ENCODE assay signal across 20 cellular contexts in genomic region chr6:72733045-72733444, GRCh38.
DNase-seq lines count a peak whose midpoint lies in the region; ATAC-seq and TF ChIP-seq lines count a peak whose summit lies in the region.
"Had no signal": no experiment of that assay in that cellular context is flagged by ENCODE, and none has a peak within 500 bp of the region (broad histone marks: within the 10 kb centered on the region; RNA-seq: fewer than 3 reads in every experiment).

No MANE protein-coding gene starts in this region.

- H2BK120ac ChIP-seq in mesenchymal stem cell (ENCODE audit: low read depth, low read length): no peak overlapping the region

- H3K4me2 ChIP-seq in OCI-LY1 (ENCODE audit: low read length): no peak overlapping the region
- no peak overlapping the region for H3K4me2 ChIP-seq in mesenchymal stem cell (ENCODE audit: low read length, poor library complexity, severe bottlenecking)
- H3K4me2 ChIP-seq: PC-9 had no signal

- no peaks in the 10 kb centered on the region for H3K9me2 ChIP-seq in OCI-LY1 (ENCODE audit: low read depth, low read length)

- H3K27me3 ChIP-seq in OCI-LY1 (ENCODE audit: insufficient read depth, low read length) (no peaks in the 10 kb centered on the region), mesenchymal stem cell (ENCODE audit: control insufficient read depth in 1 of 2, insufficient read depth in 1 of 2, low read length in 2 of 2) (peaks cover 0 to 11% of the 10 kb centered on the region in 2 experiments)

- DNase-seq in germinal center (ENCODE audit: low spot score) (peak; percentile 26), left lobe of liver (ENCODE audit: low spot score) (no peak), mesenchymal stem cell (no peak)
- DNase-seq: activated CD4-positive, alpha-beta T cell treated with anti-CD3 and anti-CD28 coated beads for 36 hours; activated naive CD4-positive, alpha-beta T cell treated with anti-CD3 and anti-CD28 coated beads, Interleukin-2, amount 10 ng/mL, durations not matched to agents 7 days and 5 days; activated T-cell treated with anti-CD3 and anti-CD28 coated beads, Interleukin-2, amount 50 U/mL, for 48 hours; CD4-positive, alpha-beta T cell; kidney glomerular epithelial cell; NCI-H1417 treated with DMSO at 0.1 percent for 48 hours; NCI-H2171; NCI-H526; PC-9; SHP77 treated with DMSO at 0.1 percent for 48 hours; stimulated activated naive CD4-positive, alpha-beta T cell had no signal

- H3K27ac ChIP-seq in OCI-LY1 (ENCODE audit: low read depth, low read length, poor library complexity, severe bottlenecking) (peak overlapping the region; percentile 52), mesenchymal stem cell (ENCODE audit: low read length, poor library complexity, severe bottlenecking) (no peak overlapping the region)
- H3K27ac ChIP-seq: PC-9, skin epidermis had no signal

- H3K4me1 ChIP-seq in OCI-LY1 (ENCODE audit: insufficient read depth, low read length, severe bottlenecking): peaks cover 17% of the 10 kb centered on the region
- no peaks in the 10 kb centered on the region for H3K4me1 ChIP-seq in mesenchymal stem cell (ENCODE audit: control insufficient read depth, insufficient read depth, low read depth, low read length)

- H2AFZ ChIP-seq in OCI-LY1 (ENCODE audit: low read length) (no peak overlapping the region), mesenchymal stem cell (ENCODE audit: low read depth, low read length) (no peak overlapping the region)
- H2AFZ ChIP-seq: PC-9 had no signal

- H3K23ac ChIP-seq in mesenchymal stem cell (ENCODE audit: low read length in 2 of 2): no peak overlapping the region

- H3K79me1 ChIP-seq in mesenchymal stem cell (replicated peaks; ENCODE audit: low read length, poor library complexity, severe bottlenecking): no peaks in the 10 kb centered on the region

- H3K14ac ChIP-seq in mesenchymal stem cell (ENCODE audit: low read length in 2 of 2): no peak overlapping the region

- no peak overlapping the region for H2BK12ac ChIP-seq in mesenchymal stem cell (ENCODE audit: low read length in 2 of 2)

- H4K20me1 ChIP-seq in OCI-LY1 (ENCODE audit: insufficient read depth, low read length): no peaks in the 10 kb centered on the region

- peaks cover 14% of the 10 kb centered on the region for H3K79me2 ChIP-seq in OCI-LY1 (ENCODE audit: insufficient read depth, low read length)

- H3K18ac ChIP-seq in mesenchymal stem cell (ENCODE audit: low read depth in 1 of 2, low read length in 2 of 2): no peak overlapping the region

- H2AK5ac ChIP-seq in mesenchymal stem cell (ENCODE audit: low read length, severe bottlenecking): no peak overlapping the region

- no peak overlapping the region for H4K91ac ChIP-seq in mesenchymal stem cell (ENCODE audit: low read length)

- no peak overlapping the region for H4K8ac ChIP-seq in mesenchymal stem cell (ENCODE audit: low read length)

- H3K4me3 ChIP-seq in OCI-LY1 (ENCODE audit: low read depth, low read length, poor library complexity, severe bottlenecking): no peak overlapping the region
- no peak overlapping the region for H3K4me3 ChIP-seq in mesenchymal stem cell (ENCODE audit: insufficient read depth in 1 of 2, low read depth in 1 of 2, low read length in 2 of 2)
- H3K4me3 ChIP-seq: PC-9, skin epidermis had no signal

- H3F3A ChIP-seq in OCI-LY1 (ENCODE audit: insufficient read depth, low read length): no peaks in the 10 kb centered on the region

- H2BK15ac ChIP-seq in mesenchymal stem cell (ENCODE audit: low read depth, poor library complexity, severe bottlenecking): no peak overlapping the region

- peaks cover 15% of the 10 kb centered on the region for H3K36me3 ChIP-seq in OCI-LY1 (ENCODE audit: insufficient read depth, low read length)
- H3K36me3 ChIP-seq in mesenchymal stem cell (ENCODE audit: control insufficient read depth in 1 of 2, insufficient read depth in 2 of 2, low read depth in 1 of 2, low read length in 2 of 2): no peaks in the 10 kb centered on the region

- no peak for TF ChIP-seq CTCF in OCI-LY1 (IDR thresholded peaks at IDR 0.05; ENCODE audit: low read length)

- 95% methylated on average over 2 of the region's 2 CpGs for WGBS in mesenchymal stem cell

- H3K4ac ChIP-seq in mesenchymal stem cell (ENCODE audit: low read depth in 1 of 2, low read length in 2 of 2): no peak overlapping the region

- H3K9ac ChIP-seq in OCI-LY1 (ENCODE audit: low read length): no peak overlapping the region
- no peak overlapping the region for H3K9ac ChIP-seq in mesenchymal stem cell (ENCODE audit: low read length)

- ATAC-seq in GM18519 (IDR thresholded peaks at IDR 0.05; ENCODE audit: low FRiP score, unreplicated experiment): peak; percentile 42
- ATAC-seq in HG03469 (IDR thresholded peaks at IDR 0.05; ENCODE audit: unreplicated experiment): peak; percentile 50
- no peak for ATAC-seq in left lobe of liver
- no peak for ATAC-seq in GM21786 (IDR thresholded peaks at IDR 0.05; ENCODE audit: unreplicated experiment)
- no peak for ATAC-seq in GM19455 (IDR thresholded peaks at IDR 0.05; ENCODE audit: unreplicated experiment)
- ATAC-seq: activated CD4-positive, alpha-beta T cell treated with anti-CD3 and anti-CD28 coated beads for 36 hours had no signal

- H3K9me3 ChIP-seq in OCI-LY1 (ENCODE audit: low read length) (peaks cover 4% of the 10 kb centered on the region; the same call in 1 of the 2 replicates), mesenchymal stem cell (ENCODE audit: control insufficient read depth, low read length) (no peaks in the 10 kb centered on the region)

- no peak overlapping the region for H2BK5ac ChIP-seq in mesenchymal stem cell (ENCODE audit: low read depth, low read length, poor library complexity, severe bottlenecking)

Comparison
In these comparisons a context has a peak if more than half of its experiments do, and no peak if none do; other contexts are left out.
1. ATAC-seq: peak in GM18519 (single experiment) and HG03469 (single experiment); none in left lobe of liver (single experiment), GM21786 (single experiment) and GM19455 (single experiment).